16 cellular contexts compared by ENCODE assay signal in genomic region chr3:158471639-158472294, GRCh38.
DNase-seq lines count a peak whose midpoint lies in the region; ATAC-seq, FAIRE-seq and TF ChIP-seq lines count a peak whose summit lies in the region.
"Had no signal": no experiment of that assay in that cellular context is flagged by ENCODE, and none has a peak within 500 bp of the region (broad histone marks: within the 10 kb centered on the region; RNA-seq: fewer than 3 reads in every experiment).

No MANE protein-coding gene starts in this region.

- TF ChIP-seq CTCF in AG09309 (IDR thresholded peaks at IDR 0.05; ENCODE audit: control insufficient read depth, insufficient read depth, low read depth, low read length, missing control alignments) (no peak), right lobe of liver (IDR thresholded peaks at IDR 0.05) (no peak), uterus (IDR thresholded peaks at IDR 0.05) (no peak)

- no peak overlapping the region for H3K4me3 Mint-ChIP-seq in natural killer cell treated with Interleukin-12 subunit alpha and Interleukin-12 subunit beta and Interleukin-15 and Interleukin-18, amount 100 ng/mL, for 72 hours
- no peak overlapping the region for H3K4me3 Mint-ChIP-seq in activated T-cell treated with anti-CD3 and anti-CD28 coated beads, Interleukin-2, amount 50 U/mL, for 72 hours

- H3K27me3 ChIP-seq in right lobe of liver (no peaks in the 10 kb centered on the region), uterus (no peaks in the 10 kb centered on the region)
- H3K27me3 ChIP-seq: neutrophil had no signal

- intact Hi-C loops in right lobe of liver (cut with DNase I) (no loop called here), uterus (cut with DNase I; ENCODE audit: low total_unique reads) (no loop called here)

- H3K27me3 Mint-ChIP-seq in natural killer cell treated with Interleukin-12 subunit alpha and Interleukin-12 subunit beta and Interleukin-15 and Interleukin-18, amount 100 ng/mL, for 72 hours, result no peaks in the 10 kb centered on the region
- no peaks in the 10 kb centered on the region for H3K27me3 Mint-ChIP-seq in activated T-cell treated with anti-CD3 and anti-CD28 coated beads, Interleukin-2, amount 50 U/mL, for 72 hours (ENCODE audit: low read depth)

- TF ChIP-seq POLR2A in right lobe of liver (IDR thresholded peaks at IDR 0.05) (no peak), uterus (IDR thresholded peaks at IDR 0.05) (no peak)

- H3K9me3 ChIP-seq in right lobe of liver (no peaks in the 10 kb centered on the region), uterus (no peaks in the 10 kb centered on the region)
- H3K9me3 ChIP-seq: neutrophil had no signal

- ATAC-seq in right lobe of liver, result peak; percentile 72 to 92 (median 78)
- no peak for ATAC-seq in natural killer cell treated with Interleukin-12 subunit alpha and Interleukin-12 subunit beta and Interleukin-15 and Interleukin-18, amount 100 ng/mL, for 72 hours
- no peak for ATAC-seq in activated T-cell treated with anti-CD3 and anti-CD28 coated beads, Interleukin-2, amount 50 U/mL, for 72 hours (replicated peaks in 1 of 2)

- H3K4me3 ChIP-seq in AG09309 (ENCODE audit: control insufficient read depth, low read depth, low read length) (no peak overlapping the region), right lobe of liver (no peak overlapping the region), uterus (no peak overlapping the region)

- WGBS in right lobe of liver (ENCODE audit: insufficient coverage, low coverage, low lambda C conversion rate, missing lambda C conversion rate), result 28% methylated on average over 3 of the region's 3 CpGs

- peak; percentile 61 for FAIRE-seq in colon (lab: Jason Lieb, UNC)

- H3K27ac ChIP-seq in right lobe of liver (no peak overlapping the region), uterus (no peak overlapping the region)
- H3K27ac ChIP-seq: C4-2B, neutrophil had no signal

- H3K4me1 Mint-ChIP-seq in natural killer cell treated with Interleukin-12 subunit alpha and Interleukin-12 subunit beta and Interleukin-15 and Interleukin-18, amount 100 ng/mL, for 72 hours (ENCODE audit: low read depth in 2 of 2), result no peaks in the 10 kb centered on the region
- no peaks in the 10 kb centered on the region for H3K4me1 Mint-ChIP-seq in activated T-cell treated with anti-CD3 and anti-CD28 coated beads, Interleukin-2, amount 50 U/mL, for 72 hours (ENCODE audit: low read depth)

- H3K36me3 ChIP-seq in right lobe of liver (peaks cover 0 to 2% (median 0%) of the 10 kb centered on the region in 4 donors), uterus (no peaks in the 10 kb centered on the region)
- H3K36me3 ChIP-seq: neutrophil had no signal

- DNase-seq in AG09309 (ENCODE audit: low read depth), result peak; percentile 97
- DNase-seq in LHCN-M2 (ENCODE audit: low read depth), result peak; percentile 78
- no peak for DNase-seq in right lobe of liver
- DNase-seq in natural killer cell treated with Interleukin-12 subunit alpha and Interleukin-12 subunit beta and Interleukin-15 and Interleukin-18, amount 100 ng/mL, for 72 hours (ENCODE audit: low spot score), result no peak
- DNase-seq in activated T-cell treated with anti-CD3 and anti-CD28 coated beads, Interleukin-2, amount 50 U/mL, for 72 hours, result no peak
- DNase-seq in T-helper 9 cell, result no peak
- no peak for DNase-seq in uterus
- DNase-seq: activated CD4-positive, alpha-beta T cell treated with anti-CD3 and anti-CD28 coated beads, Interleukin-2, amount 50 U/mL, for 1 hour; activated effector memory CD4-positive, alpha-beta T cell treated with anti-CD3 and anti-CD28 coated beads, Interleukin-2, amount 50 U/mL, for 16 hours; central memory CD4-positive, alpha-beta T cell; foreskin melanocyte; kidney glomerular epithelial cell; T-helper 2 cell had no signal

- H3K9me3 Mint-ChIP-seq in natural killer cell treated with Interleukin-12 subunit alpha and Interleukin-12 subunit beta and Interleukin-15 and Interleukin-18, amount 100 ng/mL, for 72 hours, result no peaks in the 10 kb centered on the region
- no peaks in the 10 kb centered on the region for H3K9me3 Mint-ChIP-seq in activated T-cell treated with anti-CD3 and anti-CD28 coated beads, Interleukin-2, amount 50 U/mL, for 72 hours

- no peak overlapping the region for H3K27ac Mint-ChIP-seq in natural killer cell treated with Interleukin-12 subunit alpha and Interleukin-12 subunit beta and Interleukin-15 and Interleukin-18, amount 100 ng/mL, for 72 hours
- H3K27ac Mint-ChIP-seq in activated T-cell treated with anti-CD3 and anti-CD28 coated beads, Interleukin-2, amount 50 U/mL, for 72 hours, result no peak overlapping the region

- H3K36me3 Mint-ChIP-seq in natural killer cell treated with Interleukin-12 subunit alpha and Interleukin-12 subunit beta and Interleukin-15 and Interleukin-18, amount 100 ng/mL, for 72 hours, result no peaks in the 10 kb centered on the region
- peaks cover 0 to 1% of the 10 kb centered on the region in 2 donors for H3K36me3 Mint-ChIP-seq in activated T-cell treated with anti-CD3 and anti-CD28 coated beads, Interleukin-2, amount 50 U/mL, for 72 hours (ENCODE audit: insufficient read depth in 2 of 2)

- H3K4me1 ChIP-seq in right lobe of liver (no peaks in the 10 kb centered on the region), uterus (no peaks in the 10 kb centered on the region)

Comparison
In these comparisons a context has a peak if more than half of its experiments do, and no peak if none do; other contexts are left out.
1. DNase-seq: peak in AG09309 (single experiment) and LHCN-M2 (single experiment); none in right lobe of liver (0 of 3), natural killer cell treated with Interleukin-12 subunit alpha and Interleukin-12 subunit beta and Interleukin-15 and Interleukin-18, amount 100 ng/mL, for 72 hours (single experiment), activated T-cell treated with anti-CD3 and anti-CD28 coated beads, Interleukin-2, amount 50 U/mL, for 72 hours (0 of 2), T-helper 9 cell (single experiment) and uterus (0 of 2).
2. ATAC-seq: peak in right lobe of liver (4 of 4); none in natural killer cell treated with Interleukin-12 subunit alpha and Interleukin-12 subunit beta and Interleukin-15 and Interleukin-18, amount 100 ng/mL, for 72 hours (0 of 2) and activated T-cell treated with anti-CD3 and anti-CD28 coated beads, Interleukin-2, amount 50 U/mL, for 72 hours (0 of 2).